ENCODE assay signal across 8 cellular contexts in genomic region chr1:19485362-19486187, GRCh38. TPM values are rescaled to one million over a fixed set of nuclear protein-coding genes. Genes with fewer than 3 reads are reported as not detected.
DNase-seq lines count a peak whose midpoint lies in the region; ATAC-seq and TF ChIP-seq lines count a peak whose summit lies in the region.

CAPZB (minus strand) TSS chr1:19485539; CDS start chr1:19485438, 101 bp downstream.

- H3K27me3 ChIP-seq in BE2C (no peaks in the 10 kb centered on the region), left lung (no peaks in the 10 kb centered on the region)

- peak; percentile 91 for DNase-seq in BE2C
- DNase-seq in GM19238 (ENCODE audit: insufficient read length, low spot score) = peak; percentile 95
- peak; percentile 47 for DNase-seq in NCI-H526 treated with DMSO at 0.1 percent for 48 hours (lab: John Stamatoyannopoulos, UW)
- DNase-seq in activated CD4-positive, alpha-beta T cell treated with anti-CD3 and anti-CD28 coated beads, Interleukin-2, amount 50 U/mL, for 24 hours (ENCODE audit: low read depth in 1 of 2, low spot score in 1 of 2) = peak; percentile 87 to 88
- peak; percentile 79 for DNase-seq in dedifferentiated amniotic fluid mesenchymal stem cell (ENCODE audit: extremely low spot score)
- peak; percentile 95 to 98 for DNase-seq in left lung
- DNase-seq in stimulated activated CD4-positive, alpha-beta T cell treated with anti-CD3 and anti-CD28 coated beads, Interleukin-2, amount 100 ng/mL, for 4 hours (ENCODE audit: low read depth) = peak; percentile 93

- ATAC-seq in HG03432 (IDR thresholded peaks at IDR 0.05; ENCODE audit: unreplicated experiment) (peak; percentile 86), left lung (peak; percentile 89)

- no peaks in the 10 kb centered on the region for H3K36me3 ChIP-seq in BE2C
- peaks cover 0 to 11% of the 10 kb centered on the region in 2 donors for H3K36me3 ChIP-seq in left lung

- TF ChIP-seq CTCF in BE2C (IDR thresholded peaks at IDR 0.05; ENCODE audit: low read depth, low read length) (no peak), left lung (IDR thresholded peaks at IDR 0.05) (no peak)

- no peaks in the 10 kb centered on the region for H3K4me1 ChIP-seq in BE2C
- peaks cover 26 to 59% of the 10 kb centered on the region in 2 donors for H3K4me1 ChIP-seq in left lung

- H3K9me3 ChIP-seq in BE2C = no peaks in the 10 kb centered on the region
- no peaks in the 10 kb centered on the region for H3K9me3 ChIP-seq in left lung

- intact Hi-C loops in left lung (cut with DNase I) = no loop called here

- H3K27ac ChIP-seq in left lung = peak within 1 kb of the TSS; percentile 96 to 98

- peak within 1 kb of the TSS; percentile 78 for H3K4me3 ChIP-seq in BE2C (ENCODE audit: low read depth, low read length)
- H3K4me3 ChIP-seq in left lung = peak within 1 kb of the TSS; percentile 96 to 98

RNA-seq across cellular contexts. Expression of gene CAPZB, which starts in this region (rescaled TPM):
- 161 TPM for polyA plus RNA-seq in BE2C (2012; ENCODE audit: insufficient read depth, insufficient read length, low read depth)
- 100 to 1,000 TPM; 293 to 327 TPM for total RNA-seq in left lung

Comparison
In these comparisons a context has a peak if more than half of its experiments do, and no peak if none do; other contexts are left out.
1. Peak in every context shown above with its lines: DNase-seq, ATAC-seq, H3K4me3 ChIP-seq and H3K27ac ChIP-seq.